Comparison of ENCODE assay signal across 14 cellular contexts in genomic region chr10:62870866-62871265, GRCh38. TPM values are rescaled to one million over a fixed set of nuclear protein-coding genes. Genes with fewer than 3 reads are reported as not detected.
A peak's percentile ranks its signal among the peaks of the same experiment; 100 is the strongest.
DNase-seq lines count a peak whose midpoint lies in the region; ATAC-seq, FAIRE-seq and TF ChIP-seq lines count a peak whose summit lies in the region.
"Had no signal": no experiment of that assay in that cellular context is flagged by ENCODE, and none has a peak within 500 bp of the region (broad histone marks: within the 10 kb centered on the region; RNA-seq: fewer than 3 reads in every experiment).

No MANE protein-coding gene starts in this region.

- no peaks in the 10 kb centered on the region for H3K36me3 Mint-ChIP-seq in activated CD4-positive, alpha-beta T cell treated with anti-CD3 and anti-CD28 coated beads, Interleukin-2, amount 10 ng/mL, durations not matched to agents 24 days and 14 days (ENCODE audit: low read depth)

- H3K79me2 ChIP-seq in OCI-LY3 (ENCODE audit: low read length) = no peaks in the 10 kb centered on the region

- ATAC-seq in GM19395 (IDR thresholded peaks at IDR 0.05; ENCODE audit: unreplicated experiment) (peak; percentile 93), HG02840 (IDR thresholded peaks at IDR 0.05; ENCODE audit: low FRiP score, unreplicated experiment) (peak; percentile 93)

- no peaks in the 10 kb centered on the region for H4K20me1 ChIP-seq in OCI-LY3 (ENCODE audit: insufficient read depth, low read length)

- peak overlapping the region; percentile 59 for H3K4me2 ChIP-seq in OCI-LY3 (ENCODE audit: low read length)

- no peak overlapping the region for H3K27ac ChIP-seq in OCI-LY3 (ENCODE audit: low read length)
- H3K27ac ChIP-seq: SJCRH30, upper lobe of left lung had no signal

- TF ChIP-seq CTCF in OCI-LY3 (IDR thresholded peaks at IDR 0.05; ENCODE audit: low read depth, low read length) = no peak

- H3K4me1 Mint-ChIP-seq in activated CD4-positive, alpha-beta T cell treated with anti-CD3 and anti-CD28 coated beads, Interleukin-2, amount 10 ng/mL, durations not matched to agents 24 days and 14 days = peaks cover 13% of the 10 kb centered on the region

- H3K9ac ChIP-seq in OCI-LY3 (ENCODE audit: low read length) = no peak overlapping the region

- intact Hi-C loops in activated CD4-positive, alpha-beta T cell treated with anti-CD3 and anti-CD28 coated beads, Interleukin-2, amount 10 ng/mL, durations not matched to agents 24 days and 14 days (cut with micrococcal nuclease) = no loop called here

- no peak overlapping the region for H2AFZ ChIP-seq in OCI-LY3 (ENCODE audit: low read depth, low read length)

- H3K9me3 ChIP-seq in OCI-LY3 (ENCODE audit: insufficient read depth, low read length) = no peaks in the 10 kb centered on the region
- H3K9me3 ChIP-seq: SJCRH30, upper lobe of left lung had no signal

- H3K36me3 ChIP-seq in OCI-LY3 (replicated peaks; ENCODE audit: low read depth, low read length) = no peaks in the 10 kb centered on the region
- H3K36me3 ChIP-seq: SJCRH30, upper lobe of left lung had no signal

- peaks cover 13% of the 10 kb centered on the region for H3K4me1 ChIP-seq in OCI-LY3 (ENCODE audit: low read length)
- H3K4me1 ChIP-seq: SJCRH30, upper lobe of left lung had no signal

- no peak for FAIRE-seq in RCC 7860 (lab: Jason Lieb, UNC)
- FAIRE-seq: A204.1 had no signal

- DNase-seq in activated CD4-positive, alpha-beta T cell treated with anti-CD3 and anti-CD28 coated beads, Interleukin-2, amount 50 U/mL, for 48 hours = peak; percentile 29 to 47
- no peak for DNase-seq in activated CD4-positive, alpha-beta T cell treated with anti-CD3 and anti-CD28 coated beads, Interleukin-2, amount 10 ng/mL, durations not matched to agents 24 days and 14 days
- DNase-seq in NCI-H1694 (lab: John Stamatoyannopoulos, UW) (no peak), RCC 7860 (ENCODE audit: low spot score) (no peak), HT-29 (ENCODE audit: low spot score) (no peak)
- DNase-seq: activated CD4-positive, alpha-beta T cell treated with anti-CD3 and anti-CD28 coated beads, Interleukin-2, amount 10 ng/mL, durations not matched to agents 7 days and 5 days; KG1; NCI-H226; SJCRH30; upper lobe of left lung had no signal

- no peaks in the 10 kb centered on the region; the same call in 1 of the 2 replicates for H3K27me3 ChIP-seq in OCI-LY3 (ENCODE audit: low read depth, low read length)
- H3K27me3 ChIP-seq: SJCRH30, upper lobe of left lung had no signal

- peaks cover 4% of the 10 kb centered on the region for H3K9me3 Mint-ChIP-seq in activated CD4-positive, alpha-beta T cell treated with anti-CD3 and anti-CD28 coated beads, Interleukin-2, amount 10 ng/mL, durations not matched to agents 24 days and 14 days

- H3K4me3 ChIP-seq in OCI-LY3 (ENCODE audit: low read length) = peak overlapping the region; percentile 42
- H3K4me3 ChIP-seq: SJCRH30, upper lobe of left lung had no signal

- no peak overlapping the region for H3K4me3 Mint-ChIP-seq in activated CD4-positive, alpha-beta T cell treated with anti-CD3 and anti-CD28 coated beads, Interleukin-2, amount 10 ng/mL, durations not matched to agents 24 days and 14 days
- H3K4me3 Mint-ChIP-seq: activated CD4-positive, alpha-beta T cell treated with anti-CD3 and anti-CD28 coated beads, Interleukin-2, amount 10 ng/mL, durations not matched to agents 7 days and 5 days had no signal

- H3K27ac Mint-ChIP-seq in activated CD4-positive, alpha-beta T cell treated with anti-CD3 and anti-CD28 coated beads, Interleukin-2, amount 10 ng/mL, durations not matched to agents 24 days and 14 days = no peak overlapping the region
- H3K27ac Mint-ChIP-seq: activated CD4-positive, alpha-beta T cell treated with anti-CD3 and anti-CD28 coated beads, Interleukin-2, amount 10 ng/mL, durations not matched to agents 7 days and 5 days had no signal

- H3K27me3 Mint-ChIP-seq in activated CD4-positive, alpha-beta T cell treated with anti-CD3 and anti-CD28 coated beads, Interleukin-2, amount 10 ng/mL, durations not matched to agents 24 days and 14 days = peaks cover 22% of the 10 kb centered on the region

RNA-seq across cellular contexts. Expression of gene EGR2, which starts 54.7 kb away (rescaled TPM):
- total RNA-seq in activated CD4-positive, alpha-beta T cell treated with anti-CD3 and anti-CD28 coated beads, Interleukin-2, amount 10 ng/mL, durations not matched to agents 24 days and 14 days = 178 and 201 TPM in 2 replicates
- 3.7 and 5.6 TPM in 2 replicates for total RNA-seq in HT-29 (2014; rRNA removed; shearing (Covaris generic))

Comparison
In these comparisons a context has a peak if more than half of its experiments do, and no peak if none do; other contexts are left out.
1. DNase-seq: peak in activated CD4-positive, alpha-beta T cell treated with anti-CD3 and anti-CD28 coated beads, Interleukin-2, amount 50 U/mL, for 48 hours (2 of 2); none in activated CD4-positive, alpha-beta T cell treated with anti-CD3 and anti-CD28 coated beads, Interleukin-2, amount 10 ng/mL, durations not matched to agents 24 days and 14 days (single experiment), NCI-H1694 (single experiment), RCC 7860 (single experiment) and HT-29 (single experiment).
2. RNA of gene EGR2, which starts 54.7 kb away (total RNA-seq): 178 to 201 TPM in activated CD4-positive, alpha-beta T cell treated with anti-CD3 and anti-CD28 coated beads, Interleukin-2, amount 10 ng/mL, durations not matched to agents 24 days and 14 days; 3.7 to 5.6 TPM in HT-29; every median in the first group is over 10 times any median in the second.